Comparison of ENCODE assay signal across 1 cellular context in the genomic region with DNA sequence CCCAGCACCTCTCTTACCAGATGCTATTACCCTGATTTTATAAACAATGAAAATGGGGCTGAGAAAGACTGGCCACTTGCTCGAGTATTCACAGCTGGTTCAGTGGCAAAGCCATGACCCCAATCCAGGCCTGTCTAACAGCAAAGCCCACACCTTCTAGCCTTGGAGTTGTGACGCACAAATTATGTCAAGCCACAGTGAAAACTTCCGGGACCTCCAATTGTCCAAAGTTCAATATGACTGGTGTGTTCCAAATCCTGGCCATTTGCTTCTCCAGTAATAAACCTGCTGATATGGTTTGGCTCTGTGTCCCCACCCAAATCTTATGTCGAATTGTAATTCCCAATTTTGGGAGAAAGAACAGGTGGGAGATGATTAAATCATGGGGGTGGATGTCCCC.
A peak's percentile ranks its signal among the peaks of the same experiment; 100 is the strongest.
TF ChIP-seq lines count a peak whose summit lies in the region.

No MANE protein-coding gene starts in this region.

TF ChIP-seq in HepG2, 621 proteins besides CTCF, POLR2A, EP300 and RAD21 (continued from another document):
- TF ChIP-seq, protein P1, sequence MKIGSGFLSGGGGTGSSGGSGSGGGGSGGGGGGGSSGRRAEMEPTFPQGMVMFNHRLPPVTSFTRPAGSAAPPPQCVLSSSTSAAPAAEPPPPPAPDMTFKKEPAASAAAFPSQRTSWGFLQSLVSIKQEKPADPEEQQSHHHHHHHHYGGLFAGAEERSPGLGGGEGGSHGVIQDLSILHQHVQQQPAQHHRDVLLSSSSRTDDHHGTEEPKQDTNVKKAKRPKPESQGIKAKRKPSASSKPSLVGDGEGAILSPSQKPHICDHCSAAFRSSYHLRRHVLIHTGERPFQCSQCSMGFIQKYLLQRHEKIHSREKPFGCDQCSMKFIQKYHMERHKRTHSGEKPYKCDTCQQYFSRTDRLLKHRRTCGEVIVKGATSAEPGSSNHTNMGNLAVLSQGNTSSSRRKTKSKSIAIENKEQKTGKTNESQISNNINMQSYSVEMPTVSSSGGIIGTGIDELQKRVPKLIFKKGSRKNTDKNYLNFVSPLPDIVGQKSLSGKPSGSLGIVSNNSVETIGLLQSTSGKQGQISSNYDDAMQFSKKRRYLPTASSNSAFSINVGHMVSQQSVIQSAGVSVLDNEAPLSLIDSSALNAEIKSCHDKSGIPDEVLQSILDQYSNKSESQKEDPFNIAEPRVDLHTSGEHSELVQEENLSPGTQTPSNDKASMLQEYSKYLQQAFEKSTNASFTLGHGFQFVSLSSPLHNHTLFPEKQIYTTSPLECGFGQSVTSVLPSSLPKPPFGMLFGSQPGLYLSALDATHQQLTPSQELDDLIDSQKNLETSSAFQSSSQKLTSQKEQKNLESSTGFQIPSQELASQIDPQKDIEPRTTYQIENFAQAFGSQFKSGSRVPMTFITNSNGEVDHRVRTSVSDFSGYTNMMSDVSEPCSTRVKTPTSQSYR (CRISPR knock-in tag; IDR thresholded peaks at IDR 0.05; ENCODE audit: borderline replicate concordance), result no peak
- TF ChIP-seq NFKBIZ (CRISPR knock-in tag; IDR thresholded peaks at IDR 0.05) (no peak), PHF21A (CRISPR knock-in tag; IDR thresholded peaks at IDR 0.05) (no peak), ZNF382 (CRISPR knock-in tag; IDR thresholded peaks at IDR 0.05; ENCODE audit: borderline replicate concordance) (no peak), ZNF678 (CRISPR knock-in tag; IDR thresholded peaks at IDR 0.05) (no peak), RFXANK (CRISPR knock-in tag; IDR thresholded peaks at IDR 0.05) (no peak), ZNF589 (CRISPR knock-in tag; conservative IDR thresholded peaks at IDR 0.05) (no peak), SP140L (CRISPR knock-in tag; IDR thresholded peaks at IDR 0.05; ENCODE audit: borderline replicate concordance) (no peak), FLYWCH1 (CRISPR knock-in tag; IDR thresholded peaks at IDR 0.05) (no peak), CEBPG (CRISPR knock-in tag; IDR thresholded peaks at IDR 0.05) (no peak), SMC3 (IDR thresholded peaks at IDR 0.05; ENCODE audit: low read length) (no peak), KDM1A (CRISPR knock-in tag; IDR thresholded peaks at IDR 0.05) (no peak), KMT2A (CRISPR knock-in tag; IDR thresholded peaks at IDR 0.05) (no peak), ZMYM4 (CRISPR knock-in tag; IDR thresholded peaks at IDR 0.05) (peak; percentile 45; the same call in 1 of the 2 replicates), ZNF839 (CRISPR knock-in tag; IDR thresholded peaks at IDR 0.05; ENCODE audit: borderline replicate concordance) (no peak), U2AF2 (IDR thresholded peaks at IDR 0.05; ENCODE audit: low read depth, low read length) (no peak), REL (CRISPR knock-in tag; conservative IDR thresholded peaks at IDR 0.05) (no peak), ZMAT3 (CRISPR knock-in tag; conservative IDR thresholded peaks at IDR 0.05) (no peak), GABPA (IDR thresholded peaks at IDR 0.05; ENCODE audit: low read depth, low read length) (no peak), GABPA (CRISPR knock-in tag; IDR thresholded peaks at IDR 0.05; ENCODE audit: low read depth) (0 out of 2 replicates have a peak, but pooled peaks have one; percentile 30), ZNF263 (CRISPR knock-in tag; IDR thresholded peaks at IDR 0.05) (no peak), SSRP1 (CRISPR knock-in tag; IDR thresholded peaks at IDR 0.05) (no peak), ZSCAN30 (CRISPR knock-in tag; IDR thresholded peaks at IDR 0.05) (no peak), HNF4A (CRISPR knock-in tag; IDR thresholded peaks at IDR 0.05) (peak; percentile 56), ATAD3A (CRISPR knock-in tag; IDR thresholded peaks at IDR 0.05) (no peak)
- TF ChIP-seq, protein P2, sequence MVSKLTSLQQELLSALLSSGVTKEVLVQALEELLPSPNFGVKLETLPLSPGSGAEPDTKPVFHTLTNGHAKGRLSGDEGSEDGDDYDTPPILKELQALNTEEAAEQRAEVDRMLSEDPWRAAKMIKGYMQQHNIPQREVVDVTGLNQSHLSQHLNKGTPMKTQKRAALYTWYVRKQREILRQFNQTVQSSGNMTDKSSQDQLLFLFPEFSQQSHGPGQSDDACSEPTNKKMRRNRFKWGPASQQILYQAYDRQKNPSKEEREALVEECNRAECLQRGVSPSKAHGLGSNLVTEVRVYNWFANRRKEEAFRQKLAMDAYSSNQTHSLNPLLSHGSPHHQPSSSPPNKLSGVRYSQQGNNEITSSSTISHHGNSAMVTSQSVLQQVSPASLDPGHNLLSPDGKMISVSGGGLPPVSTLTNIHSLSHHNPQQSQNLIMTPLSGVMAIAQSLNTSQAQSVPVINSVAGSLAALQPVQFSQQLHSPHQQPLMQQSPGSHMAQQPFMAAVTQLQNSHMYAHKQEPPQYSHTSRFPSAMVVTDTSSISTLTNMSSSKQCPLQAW (CRISPR knock-in tag; IDR thresholded peaks at IDR 0.05), result no peak
- TF ChIP-seq, protein P3, sequence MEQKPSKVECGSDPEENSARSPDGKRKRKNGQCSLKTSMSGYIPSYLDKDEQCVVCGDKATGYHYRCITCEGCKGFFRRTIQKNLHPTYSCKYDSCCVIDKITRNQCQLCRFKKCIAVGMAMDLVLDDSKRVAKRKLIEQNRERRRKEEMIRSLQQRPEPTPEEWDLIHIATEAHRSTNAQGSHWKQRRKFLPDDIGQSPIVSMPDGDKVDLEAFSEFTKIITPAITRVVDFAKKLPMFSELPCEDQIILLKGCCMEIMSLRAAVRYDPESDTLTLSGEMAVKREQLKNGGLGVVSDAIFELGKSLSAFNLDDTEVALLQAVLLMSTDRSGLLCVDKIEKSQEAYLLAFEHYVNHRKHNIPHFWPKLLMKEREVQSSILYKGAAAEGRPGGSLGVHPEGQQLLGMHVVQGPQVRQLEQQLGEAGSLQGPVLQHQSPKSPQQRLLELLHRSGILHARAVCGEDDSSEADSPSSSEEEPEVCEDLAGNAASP (CRISPR knock-in tag; IDR thresholded peaks at IDR 0.05; ENCODE audit: borderline replicate concordance), result no peak
- TF ChIP-seq, protein P4, sequence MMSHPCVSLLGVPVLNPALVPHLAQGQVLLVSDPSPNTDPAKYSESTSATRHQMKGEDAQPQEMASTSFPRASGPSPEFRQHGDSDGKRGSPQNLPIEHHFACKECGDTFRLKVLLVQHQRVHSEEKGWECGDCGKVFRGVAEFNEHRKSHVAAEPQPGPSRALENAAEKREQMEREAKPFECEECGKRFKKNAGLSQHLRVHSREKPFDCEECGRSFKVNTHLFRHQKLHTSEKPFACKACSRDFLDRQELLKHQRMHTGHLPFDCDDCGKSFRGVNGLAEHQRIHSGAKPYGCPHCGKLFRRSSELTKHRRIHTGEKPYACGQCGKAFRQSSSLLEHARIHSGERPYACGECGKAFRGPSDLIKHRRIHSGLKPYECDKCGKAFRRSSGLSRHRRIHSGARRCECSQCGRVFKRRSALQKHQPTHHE (CRISPR knock-in tag; IDR thresholded peaks at IDR 0.05; ENCODE audit: borderline replicate concordance), result no peak
- TF ChIP-seq, protein P5, sequence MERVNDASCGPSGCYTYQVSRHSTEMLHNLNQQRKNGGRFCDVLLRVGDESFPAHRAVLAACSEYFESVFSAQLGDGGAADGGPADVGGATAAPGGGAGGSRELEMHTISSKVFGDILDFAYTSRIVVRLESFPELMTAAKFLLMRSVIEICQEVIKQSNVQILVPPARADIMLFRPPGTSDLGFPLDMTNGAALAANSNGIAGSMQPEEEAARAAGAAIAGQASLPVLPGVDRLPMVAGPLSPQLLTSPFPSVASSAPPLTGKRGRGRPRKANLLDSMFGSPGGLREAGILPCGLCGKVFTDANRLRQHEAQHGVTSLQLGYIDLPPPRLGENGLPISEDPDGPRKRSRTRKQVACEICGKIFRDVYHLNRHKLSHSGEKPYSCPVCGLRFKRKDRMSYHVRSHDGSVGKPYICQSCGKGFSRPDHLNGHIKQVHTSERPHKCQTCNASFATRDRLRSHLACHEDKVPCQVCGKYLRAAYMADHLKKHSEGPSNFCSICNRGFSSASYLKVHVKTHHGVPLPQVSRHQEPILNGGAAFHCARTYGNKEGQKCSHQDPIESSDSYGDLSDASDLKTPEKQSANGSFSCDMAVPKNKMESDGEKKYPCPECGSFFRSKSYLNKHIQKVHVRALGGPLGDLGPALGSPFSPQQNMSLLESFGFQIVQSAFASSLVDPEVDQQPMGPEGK (CRISPR knock-in tag; IDR thresholded peaks at IDR 0.05), result no peak
- TF ChIP-seq, protein P6, sequence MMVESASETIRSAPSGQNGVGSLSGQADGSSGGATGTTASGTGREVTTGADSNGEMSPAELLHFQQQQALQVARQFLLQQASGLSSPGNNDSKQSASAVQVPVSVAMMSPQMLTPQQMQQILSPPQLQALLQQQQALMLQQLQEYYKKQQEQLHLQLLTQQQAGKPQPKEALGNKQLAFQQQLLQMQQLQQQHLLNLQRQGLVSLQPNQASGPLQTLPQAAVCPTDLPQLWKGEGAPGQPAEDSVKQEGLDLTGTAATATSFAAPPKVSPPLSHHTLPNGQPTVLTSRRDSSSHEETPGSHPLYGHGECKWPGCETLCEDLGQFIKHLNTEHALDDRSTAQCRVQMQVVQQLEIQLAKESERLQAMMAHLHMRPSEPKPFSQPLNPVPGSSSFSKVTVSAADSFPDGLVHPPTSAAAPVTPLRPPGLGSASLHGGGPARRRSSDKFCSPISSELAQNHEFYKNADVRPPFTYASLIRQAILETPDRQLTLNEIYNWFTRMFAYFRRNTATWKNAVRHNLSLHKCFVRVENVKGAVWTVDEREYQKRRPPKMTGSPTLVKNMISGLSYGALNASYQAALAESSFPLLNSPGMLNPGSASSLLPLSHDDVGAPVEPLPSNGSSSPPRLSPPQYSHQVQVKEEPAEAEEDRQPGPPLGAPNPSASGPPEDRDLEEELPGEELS (CRISPR knock-in tag; IDR thresholded peaks at IDR 0.05), result no peak
